In the genomic region with DNA sequence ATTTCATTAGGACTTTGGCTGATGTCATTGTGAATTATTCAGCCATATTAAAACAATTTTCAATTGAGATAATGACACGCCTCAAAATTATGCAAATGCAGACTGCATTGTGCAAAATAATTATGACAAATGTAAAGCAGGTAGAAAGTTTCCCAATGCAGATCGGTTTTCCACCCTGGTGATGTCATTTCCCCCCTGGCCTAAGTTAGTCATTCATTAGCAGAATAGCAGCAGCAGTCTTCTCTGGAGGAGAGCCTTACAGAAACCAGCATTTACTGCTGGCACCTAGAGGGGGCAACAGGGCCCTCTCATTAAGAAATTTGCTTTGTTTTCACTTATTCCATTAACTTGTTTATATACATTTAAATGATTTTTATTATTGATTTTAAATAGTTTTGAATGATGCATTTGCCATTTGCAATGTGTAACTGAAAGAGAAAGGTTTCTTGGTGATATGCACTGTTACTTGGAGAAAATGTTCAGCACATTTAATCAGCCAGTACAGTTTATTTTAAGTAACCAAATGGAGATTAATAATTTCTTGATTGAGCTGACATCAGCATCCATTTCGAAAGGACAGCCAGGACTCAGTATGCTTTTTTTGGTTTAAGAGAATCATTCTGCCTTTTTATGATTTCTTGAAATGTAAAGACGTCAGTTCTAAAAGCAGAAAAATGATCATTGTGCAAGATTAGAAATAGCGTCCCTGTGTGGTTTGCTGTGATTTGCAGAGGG, we compare ENCODE assay signal across 7 cellular contexts. TPM values are rescaled to one million over a fixed set of nuclear protein-coding genes. Genes with fewer than 3 reads are reported as not detected.
DNase-seq lines count a peak whose midpoint lies in the region; ATAC-seq and TF ChIP-seq lines count a peak whose summit lies in the region.

No MANE protein-coding gene starts in this region.

- peak; percentile 41 for ATAC-seq in GM21367 (IDR thresholded peaks at IDR 0.05; ENCODE audit: unreplicated experiment)
- no peak for ATAC-seq in T-cell (replicated peaks in 1 of 4)

- H3K27me3 Mint-ChIP-seq in T-cell: no peaks in the 10 kb centered on the region

- TF ChIP-seq CTCF in cardiac fibroblast (IDR thresholded peaks at IDR 0.05; ENCODE audit: low read depth, low read length): peak; percentile 49

- CTCF ChIA-PET in T-cell (lab: Charles Lee): interaction anchor here (0.7 to 1.4 kb wide), 8 partner anchors 8 to 340 kb away, joined by 3 to 9 read pairs (median 4); no protein-coding TSS in a partner anchor

- no peaks in the 10 kb centered on the region for H3K9me3 Mint-ChIP-seq in T-cell

- POLR2A ChIA-PET in T-cell (lab: Charles Lee): interaction anchor here (0.7 to 1.3 kb wide), 3 partner anchors 9 to 360 kb away, joined by 3 to 7 read pairs (median 6); no protein-coding TSS in a partner anchor

- H3K36me3 Mint-ChIP-seq in T-cell: peaks cover 12% of the 10 kb centered on the region

- in situ Hi-C loops in G401 (cut with HindIII; ENCODE audit: low sequenced_read_pairs): no loop called here

- peak overlapping the region; percentile 80 to 94 (median 87) for H3K4me3 Mint-ChIP-seq in T-cell

- DNase-seq in G401 (ENCODE audit: low spot score) (peak; percentile 64), HT-29 (ENCODE audit: low spot score) (peak; percentile 63), T-cell (peak in 4 of 34 experiments; percentile 5 to 21 (median 16)), cardiac fibroblast (ENCODE audit: low read depth in 2 of 2) (peak; percentile 84 to 88), lung microvascular endothelial cell (ENCODE audit: low read depth in 2 of 2) (peak; percentile 71 to 81), stromal cell of bone marrow (ENCODE audit: low read depth) (peak; percentile 76)

- peak overlapping the region in 1 of 2 donors; percentile 81 for H3K4me3 ChIP-seq in cardiac fibroblast (replicated peaks in 1 of 2; ENCODE audit: low read depth in 2 of 2, low read length in 2 of 2)

- H3K4me1 Mint-ChIP-seq in T-cell: peaks cover 33 to 48% (median 40%) of the 10 kb centered on the region in 3 donors

- H3K27ac Mint-ChIP-seq in T-cell: peak overlapping the region; percentile 94 to 95

RNA-seq across cellular contexts. Expression of gene ARID5B, which starts 3.4 kb away (rescaled TPM):
- total RNA-seq in G401 (2014; rRNA removed; shearing (Covaris generic)): 8.6 and 12.4 TPM in 2 replicates
- 16.9 and 18.9 TPM in 2 replicates for total RNA-seq in HT-29 (2014; rRNA removed; shearing (Covaris generic))
- total RNA-seq in T-cell: 10 to 100 TPM; 34.0 to 75.5 (median 42.5) TPM
- total RNA-seq in lung microvascular endothelial cell: 7.8 and 16.1 TPM in 2 replicates
